Comparison of ENCODE assay signal across 2 cellular contexts in genomic region chr10:89391882-89392756, GRCh38.
TF ChIP-seq lines count a peak whose summit lies in the region.

Gene IFIT1 (plus strand): TSS chr10:89392623. CDS start chr10:89392713, 90 bp downstream.

TF ChIP-seq in GM23338, 12 proteins besides CTCF, POLR2A, EP300 and RAD21 (continued from another document):
- TF ChIP-seq CREB1 (CRISPR knock-in tag; IDR thresholded peaks at IDR 0.05; ENCODE audit: low read depth) (no peak), NANOG (IDR thresholded peaks at IDR 0.05; ENCODE audit: borderline replicate concordance) (no peak), REST (IDR thresholded peaks at IDR 0.05; ENCODE audit: unreplicated experiment) (no peak)

TF ChIP-seq in HepG2, 621 proteins besides CTCF, POLR2A, EP300 and RAD21 (continues in another document):
- TF ChIP-seq ARNTL (CRISPR knock-in tag; IDR thresholded peaks at IDR 0.05) (0 out of 2 replicates have a peak, but pooled peaks have one; percentile 50), TEAD3 (CRISPR knock-in tag; optimal IDR thresholded peaks at IDR 0.05; ENCODE audit: borderline replicate concordance) (peak; percentile 11), ZNF33B (CRISPR knock-in tag; IDR thresholded peaks at IDR 0.05) (no peak), REL (CRISPR knock-in tag; conservative IDR thresholded peaks at IDR 0.05) (no peak), RFX5 (IDR thresholded peaks at IDR 0.05; ENCODE audit: low read depth, low read length) (no peak), HOXD1 (CRISPR knock-in tag; IDR thresholded peaks at IDR 0.05) (no peak), KAT8 (CRISPR knock-in tag; IDR thresholded peaks at IDR 0.05) (0 out of 2 replicates have a peak, but pooled peaks have one; percentile 29), ZNF605 (CRISPR knock-in tag; IDR thresholded peaks at IDR 0.05) (peak; percentile 34; the same call in 1 of the 2 replicates), ZNF639 (CRISPR knock-in tag; conservative IDR thresholded peaks at IDR 0.05) (no peak), TEF (CRISPR knock-in tag; IDR thresholded peaks at IDR 0.05) (peak; percentile 57), REPIN1 (CRISPR knock-in tag; IDR thresholded peaks at IDR 0.05; ENCODE audit: borderline replicate concordance, low read depth) (0 out of 2 replicates have a peak, but pooled peaks have one; percentile 6), HNRNPUL1 (IDR thresholded peaks at IDR 0.05; ENCODE audit: low read depth, low read length) (no peak), ZNF629 (CRISPR knock-in tag; conservative IDR thresholded peaks at IDR 0.05) (no peak), SAP130 (CRISPR knock-in tag; IDR thresholded peaks at IDR 0.05; ENCODE audit: low read depth) (peak; percentile 73), NFIB (CRISPR knock-in tag; IDR thresholded peaks at IDR 0.05; ENCODE audit: borderline replicate concordance) (no peak), ZNF24 (IDR thresholded peaks at IDR 0.05) (no peak), CEBPG (CRISPR knock-in tag; IDR thresholded peaks at IDR 0.05) (0 out of 2 replicates have a peak, but pooled peaks have one; percentile 15), GABPB1 (CRISPR knock-in tag; IDR thresholded peaks at IDR 0.05) (no peak), POLR2G (IDR thresholded peaks at IDR 0.05; ENCODE audit: low read depth, low read length) (0 out of 2 replicates have a peak, but pooled peaks have one; percentile 32), TOPORS (CRISPR knock-in tag; IDR thresholded peaks at IDR 0.05) (no peak), ZFP91 (CRISPR knock-in tag; IDR thresholded peaks at IDR 0.05; ENCODE audit: borderline replicate concordance) (no peak), BCL3 (CRISPR knock-in tag; IDR thresholded peaks at IDR 0.05) (no peak), ZNF761 (CRISPR knock-in tag; conservative IDR thresholded peaks at IDR 0.05) (no peak), HMGXB4 (CRISPR knock-in tag; IDR thresholded peaks at IDR 0.05; ENCODE audit: borderline replicate concordance in 1 of 2, low read depth in 1 of 2) (peak in 1 of 2 experiments; percentile 26; a peak in 1 of 4 replicates), IRF2 (CRISPR knock-in tag; IDR thresholded peaks at IDR 0.05) (peak; percentile 96), FOXO1 (CRISPR knock-in tag; IDR thresholded peaks at IDR 0.05) (no peak), ZNF619 (CRISPR knock-in tag; IDR thresholded peaks at IDR 0.05) (no peak), FUBP1 (CRISPR knock-in tag; IDR thresholded peaks at IDR 0.05; ENCODE audit: borderline replicate concordance) (no peak), STAG1 (CRISPR knock-in tag; IDR thresholded peaks at IDR 0.05) (peak; percentile 10; the same call in 1 of the 2 replicates), ZNF580 (CRISPR knock-in tag; IDR thresholded peaks at IDR 0.05; ENCODE audit: borderline replicate concordance, low read depth) (no peak), KMT2B (CRISPR knock-in tag; IDR thresholded peaks at IDR 0.05) (peak; percentile 55), ZNF331 (CRISPR knock-in tag; IDR thresholded peaks at IDR 0.05) (no peak), CCAR2 (optimal IDR thresholded peaks at IDR 0.05; ENCODE audit: low read depth, low read length) (no peak), ATRX (CRISPR knock-in tag; IDR thresholded peaks at IDR 0.05; ENCODE audit: borderline replicate concordance) (no peak), PHF21A (CRISPR knock-in tag; IDR thresholded peaks at IDR 0.05) (0 out of 2 replicates have a peak, but pooled peaks have one; percentile 56), FOSL1 (CRISPR knock-in tag; IDR thresholded peaks at IDR 0.05; ENCODE audit: borderline replicate concordance) (no peak), SOX6 (IDR thresholded peaks at IDR 0.05) (no peak), SOX6 (CRISPR knock-in tag; IDR thresholded peaks at IDR 0.05) (peak; percentile 35; the same call in 1 of the 2 replicates), USF2 (IDR thresholded peaks at IDR 0.05; ENCODE audit: low read depth, low read length) (no peak), USF2 (CRISPR knock-in tag; IDR thresholded peaks at IDR 0.05; ENCODE audit: borderline replicate concordance) (no peak), ZSCAN21 (CRISPR knock-in tag; IDR thresholded peaks at IDR 0.05; ENCODE audit: borderline replicate concordance) (no peak), ZNF790 (CRISPR knock-in tag; IDR thresholded peaks at IDR 0.05; ENCODE audit: borderline replicate concordance) (no peak), ZNF773 (CRISPR knock-in tag; IDR thresholded peaks at IDR 0.05; ENCODE audit: borderline replicate concordance) (no peak), HDAC2 (CRISPR knock-in tag; IDR thresholded peaks at IDR 0.05) (no peak), IRF1 (CRISPR knock-in tag; IDR thresholded peaks at IDR 0.05; ENCODE audit: low read depth) (peak; percentile 95), ZNF724P (CRISPR knock-in tag; IDR thresholded peaks at IDR 0.05; ENCODE audit: borderline replicate concordance) (no peak), PAXIP1 (CRISPR knock-in tag; conservative IDR thresholded peaks at IDR 0.05) (no peak), IRX3 (CRISPR knock-in tag; IDR thresholded peaks at IDR 0.05; ENCODE audit: borderline replicate concordance, low read depth) (no peak)
